ENCODE assay signal across 14 cellular contexts in genomic region chr6:157144861-157145260, GRCh38.
DNase-seq lines count a peak whose midpoint lies in the region; ATAC-seq and TF ChIP-seq lines count a peak whose summit lies in the region.
"Had no signal": no experiment of that assay in that cellular context is flagged by ENCODE, and none has a peak within 500 bp of the region (broad histone marks: within the 10 kb centered on the region; RNA-seq: fewer than 3 reads in every experiment).

No MANE protein-coding gene starts in this region.

- H3K9me3 ChIP-seq in SK-N-MC (ENCODE audit: low read depth, low read length) (no peaks in the 10 kb centered on the region), psoas muscle (no peaks in the 10 kb centered on the region)
- H3K9me3 ChIP-seq: BLaER1 treated with 17β-estradiol and CSF1 and Interleukin-3, amounts not matched to agents 10 nM and 100 nM; pancreas had no signal

- H3K27me3 ChIP-seq in psoas muscle (ENCODE audit: insufficient read depth in 3 of 3, low read length in 2 of 3), result no peaks in the 10 kb centered on the region
- H3K27me3 ChIP-seq: BLaER1 treated with 17β-estradiol and CSF1 and Interleukin-3, amounts not matched to agents 10 nM and 100 nM; pancreas had no signal

- peak overlapping the region; percentile 86; the same call in 1 of the 2 replicates for H3K27ac ChIP-seq in SK-N-MC
- H3K27ac ChIP-seq in psoas muscle, result peak overlapping the region; percentile 68
- H3K27ac ChIP-seq: pancreas had no signal

- H3K4me3 ChIP-seq in SK-N-MC (no peak overlapping the region), fibroblast of the aortic adventitia (ENCODE audit: low read depth, low read length) (no peak overlapping the region), psoas muscle (no peak overlapping the region)
- H3K4me3 ChIP-seq: BLaER1 treated with 17β-estradiol and CSF1 and Interleukin-3, amounts not matched to agents 10 nM and 100 nM; pancreas had no signal

- DNase-seq in CD1c-positive myeloid dendritic cell (ENCODE audit: extremely low spot score) (peak; percentile 10), SK-N-MC (ENCODE audit: low read depth, low spot score) (no peak), fibroblast of the aortic adventitia (ENCODE audit: low read depth) (peak; percentile 43), psoas muscle (no peak), T-helper 2 cell (no peak), hepatic stellate cell (ENCODE audit: low spot score) (no peak), NK-92 (lab: John Stamatoyannopoulos, UW; ENCODE audit: unreplicated experiment) (no peak)
- DNase-seq: activated naive CD4-positive, alpha-beta T cell treated with anti-CD3 and anti-CD28 coated beads, Interleukin-2, amount 10 ng/mL, durations not matched to agents 7 days and 5 days; HCEC 1CT; NCI-H1105 treated with DMSO at 0.1 percent for 48 hours; NCI-H446 treated with DMSO at 0.1 percent for 48 hours; pancreas had no signal

- H3K36me3 ChIP-seq in SK-N-MC (ENCODE audit: insufficient read depth, low read length) (peaks cover 29% of the 10 kb centered on the region), psoas muscle (ENCODE audit: insufficient read depth in 1 of 2, low read depth in 1 of 2) (peaks cover 0 to 12% of the 10 kb centered on the region in 2 donors)

- intact Hi-C loops in psoas muscle (cut with DNase I), result loop anchor here (5.0 to 10.0 kb wide), 2 partner anchors 37 to 130 kb away; no protein-coding TSS in a partner anchor

- ATAC-seq in psoas muscle (no peak), HG03135 (IDR thresholded peaks at IDR 0.05; ENCODE audit: unreplicated experiment) (no peak)

- no peak for TF ChIP-seq CTCF in fibroblast of the aortic adventitia (IDR thresholded peaks at IDR 0.05; ENCODE audit: insufficient read depth, low read length)
- no peak for TF ChIP-seq CTCF in psoas muscle (IDR thresholded peaks at IDR 0.05)

- WGBS in psoas muscle, 3 donors, result 57 to 65% (median 61%) methylated on average over 8 of the region's 8 CpGs

- H3K9ac ChIP-seq in SK-N-MC (ENCODE audit: insufficient read length), result no peak overlapping the region
- H3K9ac ChIP-seq: BLaER1 treated with 17β-estradiol and CSF1 and Interleukin-3, amounts not matched to agents 10 nM and 100 nM had no signal

- peaks cover 34% of the 10 kb centered on the region for H3K4me1 ChIP-seq in psoas muscle
- H3K4me1 ChIP-seq: pancreas had no signal

Comparison
In these comparisons a context has a peak if more than half of its experiments do, and no peak if none do; other contexts are left out.
1. DNase-seq: peak in CD1c-positive myeloid dendritic cell (single experiment) and fibroblast of the aortic adventitia (single experiment); none in SK-N-MC (single experiment), psoas muscle (0 of 2), T-helper 2 cell (0 of 5), hepatic stellate cell (single experiment) and NK-92 (single experiment).